1 cellular context compared by ENCODE assay signal in the genomic region with DNA sequence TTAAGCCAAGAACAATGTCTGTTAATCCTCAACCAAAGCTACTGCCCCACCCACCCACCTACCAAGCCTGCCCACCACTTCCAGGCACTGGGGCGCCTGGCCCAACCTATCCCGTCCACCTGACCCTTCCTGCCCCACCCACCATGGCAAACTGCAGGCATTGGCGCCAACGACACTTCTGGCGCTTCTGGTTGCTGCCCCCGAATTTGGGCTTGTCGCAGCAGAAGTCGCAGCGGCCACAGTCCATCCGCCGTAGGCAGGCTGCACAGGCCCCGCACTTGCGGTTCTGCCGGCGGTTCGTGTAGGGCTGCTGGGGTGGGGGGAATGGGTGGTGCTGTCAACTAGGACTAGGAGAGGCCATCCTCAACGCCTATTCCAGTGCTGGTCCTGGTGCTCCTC.
A peak's percentile ranks its signal among the peaks of the same experiment; 100 is the strongest.
TF ChIP-seq lines count a peak whose summit lies in the region.

No MANE protein-coding gene starts in this region.

TF ChIP-seq in HepG2, 621 proteins besides CTCF, POLR2A, EP300 and RAD21:
- no peak for TF ChIP-seq ZNF841 (CRISPR knock-in tag; IDR thresholded peaks at IDR 0.05; ENCODE audit: borderline replicate concordance)
- TF ChIP-seq AGO2 (optimal IDR thresholded peaks at IDR 0.05; ENCODE audit: low read depth, low read length): peak; percentile 25
- no peak for TF ChIP-seq ATRX (CRISPR knock-in tag; IDR thresholded peaks at IDR 0.05; ENCODE audit: borderline replicate concordance)
- TF ChIP-seq NRL (CRISPR knock-in tag; IDR thresholded peaks at IDR 0.05; ENCODE audit: borderline replicate concordance): no peak
